18 cellular contexts compared by ENCODE assay signal in genomic region chrX:44708470-44708869, GRCh38.
DNase-seq lines count a peak whose midpoint lies in the region; ATAC-seq and TF ChIP-seq lines count a peak whose summit lies in the region.
"Had no signal": no experiment of that assay in that cellular context is flagged by ENCODE, and none has a peak within 500 bp of the region (broad histone marks: within the 10 kb centered on the region; RNA-seq: fewer than 3 reads in every experiment).

No MANE protein-coding gene starts in this region.

- H3K4me1 Mint-ChIP-seq in neural crest cell, result peaks cover 4% of the 10 kb centered on the region
- no peaks in the 10 kb centered on the region for H3K4me1 Mint-ChIP-seq in T-helper 2 cell treated with Interferon-gamma antibody and Interleukin-4, amounts not matched to agents 5 μg/mL and 100 μg/mL, for 36 hours (ENCODE audit: low read depth)

- ATAC-seq in Right ventricle myocardium superior (ENCODE audit: poor library complexity) (no peak), mucosa of descending colon (no peak)
- ATAC-seq: CD8-positive, alpha-beta T cell; HCT116 had no signal

- DNase-seq in GM12865 (ENCODE audit: low read depth), result peak; percentile 0
- peak; percentile 27 for DNase-seq in NB4 (ENCODE audit: low read depth)
- peak; percentile 50 for DNase-seq in UCSD-AML1 (lab: John Stamatoyannopoulos, UW; ENCODE audit: unreplicated experiment)
- DNase-seq in neural crest cell (ENCODE audit: low read depth, low spot score), result no peak
- DNase-seq in Right ventricle myocardium superior, result no peak
- DNase-seq in T-helper 2 cell treated with Interferon-gamma antibody and Interleukin-4, amounts not matched to agents 5 μg/mL and 100 μg/mL, for 36 hours (ENCODE audit: low spot score), result no peak
- DNase-seq in mucosa of descending colon, result no peak
- DNase-seq: BE2C; CD8-positive, alpha-beta T cell; DND-41; GM23248; NCI-H1436; NCI-H2029 treated with DMSO at 0.1 percent for 48 hours; NCI-H526 treated with DMSO at 0.1 percent for 48 hours; SHP77 treated with DMSO at 0.1 percent for 48 hours; T-helper 1 cell had no signal

- TF ChIP-seq CTCF in GM12865 (IDR thresholded peaks at IDR 0.05; ENCODE audit: insufficient read depth, low read depth, low read length, missing control alignments) (no peak), NB4 (IDR thresholded peaks at IDR 0.05; ENCODE audit: low read depth, low read length) (no peak), neural crest cell (conservative IDR thresholded peaks at IDR 0.05) (no peak), mucosa of descending colon (IDR thresholded peaks at IDR 0.05) (no peak)

- H3K36me3 ChIP-seq in mucosa of descending colon (ENCODE audit: low read depth), result no peaks in the 10 kb centered on the region
- H3K36me3 ChIP-seq: BE2C had no signal

- H3K27me3 Mint-ChIP-seq in neural crest cell (ENCODE audit: low read depth), result no peaks in the 10 kb centered on the region
- H3K27me3 Mint-ChIP-seq in T-helper 2 cell treated with Interferon-gamma antibody and Interleukin-4, amounts not matched to agents 5 μg/mL and 100 μg/mL, for 36 hours (ENCODE audit: low read depth), result no peaks in the 10 kb centered on the region

- intact Hi-C loops in Right ventricle myocardium superior (cut with DNase I) (no loop called here), mucosa of descending colon (cut with DNase I, micrococcal nuclease) (no loop called here)

- no peak overlapping the region for H3K4me3 Mint-ChIP-seq in neural crest cell
- H3K4me3 Mint-ChIP-seq in T-helper 2 cell treated with Interferon-gamma antibody and Interleukin-4, amounts not matched to agents 5 μg/mL and 100 μg/mL, for 36 hours, result no peak overlapping the region
- H3K4me3 Mint-ChIP-seq: CD8-positive, alpha-beta T cell had no signal

- H3K9me3 Mint-ChIP-seq in neural crest cell, result peaks cover 7% of the 10 kb centered on the region
- no peaks in the 10 kb centered on the region for H3K9me3 Mint-ChIP-seq in T-helper 2 cell treated with Interferon-gamma antibody and Interleukin-4, amounts not matched to agents 5 μg/mL and 100 μg/mL, for 36 hours
- H3K9me3 Mint-ChIP-seq: CD8-positive, alpha-beta T cell; IgD-negative memory B cell had no signal

- no peak for TF ChIP-seq POLR2A in NB4 (IDR thresholded peaks at IDR 0.05; ENCODE audit: extremely low read depth, insufficient read length)

- H3K4me3 ChIP-seq in GM12865 (ENCODE audit: low read depth, low read length) (no peak overlapping the region), NB4 (ENCODE audit: low read depth, low read length) (no peak overlapping the region), mucosa of descending colon (no peak overlapping the region)
- H3K4me3 ChIP-seq: GM23248 had no signal

- no peaks in the 10 kb centered on the region for H3K9me3 ChIP-seq in mucosa of descending colon
- H3K9me3 ChIP-seq: BE2C had no signal

- peak overlapping the region; percentile 43 for H3K27ac Mint-ChIP-seq in neural crest cell (ENCODE audit: unreplicated experiment)
- H3K27ac Mint-ChIP-seq in T-helper 2 cell treated with Interferon-gamma antibody and Interleukin-4, amounts not matched to agents 5 μg/mL and 100 μg/mL, for 36 hours, result no peak overlapping the region
- H3K27ac Mint-ChIP-seq: CD8-positive, alpha-beta T cell; IgD-negative memory B cell had no signal

- peaks cover 3% of the 10 kb centered on the region for H3K36me3 Mint-ChIP-seq in neural crest cell (ENCODE audit: low read depth)
- H3K36me3 Mint-ChIP-seq in T-helper 2 cell treated with Interferon-gamma antibody and Interleukin-4, amounts not matched to agents 5 μg/mL and 100 μg/mL, for 36 hours (ENCODE audit: low read depth), result no peaks in the 10 kb centered on the region
- H3K36me3 Mint-ChIP-seq: CD8-positive, alpha-beta T cell; IgD-negative memory B cell had no signal

- no peaks in the 10 kb centered on the region for H3K4me1 ChIP-seq in mucosa of descending colon (ENCODE audit: low read depth)
- H3K4me1 ChIP-seq: BE2C had no signal

Comparison
In these comparisons a context has a peak if more than half of its experiments do, and no peak if none do; other contexts are left out.
1. DNase-seq: peak in GM12865 (single experiment), NB4 (single experiment) and UCSD-AML1 (single experiment); none in neural crest cell (single experiment), Right ventricle myocardium superior (single experiment), T-helper 2 cell treated with Interferon-gamma antibody and Interleukin-4, amounts not matched to agents 5 μg/mL and 100 μg/mL, for 36 hours (single experiment) and mucosa of descending colon (0 of 3).